Comparison of ENCODE assay signal across 8 cellular contexts in genomic region chr19:38361633-38362075, GRCh38. TPM values are rescaled to one million over a fixed set of nuclear protein-coding genes. Genes with fewer than 3 reads are reported as not detected.
DNase-seq lines count a peak whose midpoint lies in the region; ATAC-seq, FAIRE-seq and TF ChIP-seq lines count a peak whose summit lies in the region.

No MANE protein-coding gene starts in this region.

- POLR2A ChIA-PET in activated B cell treated with CpG ODN at 0.5 μM for 24 hours (lab: Charles Lee) = interaction anchor here (0.7 to 3.5 kb wide), 6 partner anchors 13 to 568 kb away, joined by 3 to 21 read pairs (median 8); partner anchors contain the start of genes CATSPERG and PSMD8

- TF ChIP-seq CTCF in CD14-positive monocyte (IDR thresholded peaks at IDR 0.05) (no peak), activated B cell treated with CpG ODN at 0.5 μM for 24 hours (IDR thresholded peaks at IDR 0.05) (no peak), keratinocyte (optimal IDR thresholded peaks at IDR 0.05 in 1 of 3, IDR thresholded peaks at IDR 0.05 in 1 of 3, conservative IDR thresholded peaks at IDR 0.05 in 1 of 3; ENCODE audit: extremely low read depth in 1 of 3, insufficient read depth in 2 of 3, low read length in 3 of 3) (peak in 1 of 3 experiments; percentile 39)

- CTCF ChIA-PET in activated B cell treated with CpG ODN at 0.5 μM for 24 hours (lab: Charles Lee) = no interaction called here

- H3K4me2 ChIP-seq in GM23248 (ENCODE audit: unreplicated experiment) (peak overlapping the region; percentile 88), keratinocyte (ENCODE audit: control insufficient read depth, extremely low read depth, insufficient read depth, low read depth, low read length) (peak overlapping the region; percentile 72)

- H4K20me1 ChIP-seq in GM23248 (ENCODE audit: insufficient read depth) (no peaks in the 10 kb centered on the region), keratinocyte (ENCODE audit: control insufficient read depth, extremely low read depth, insufficient read depth, low read length) (no peaks in the 10 kb centered on the region)

- H2AFZ ChIP-seq in GM23248 = peak overlapping the region; percentile 87
- peak overlapping the region; percentile 97 for H2AFZ ChIP-seq in keratinocyte (ENCODE audit: control insufficient read depth, low read length)

- H3K27me3 ChIP-seq in GM23248 (replicated peaks; ENCODE audit: insufficient read depth) (peaks cover 21% of the 10 kb centered on the region), keratinocyte (ENCODE audit: control insufficient read depth, extremely low read depth, insufficient read depth, low read length) (peaks cover 30% of the 10 kb centered on the region)

- peak overlapping the region; percentile 78 for H3K4me3 ChIP-seq in GM23248
- peak overlapping the region; percentile 54 to 73 (median 64) for H3K4me3 ChIP-seq in keratinocyte (ENCODE audit: control insufficient read depth in 2 of 3, extremely low read depth in 1 of 3, insufficient read depth in 2 of 3, low read depth in 1 of 3, low read length in 3 of 3)

- H3K4me3 Mint-ChIP-seq in CD14-positive monocyte = peak overlapping the region; percentile 86 to 92
- peak overlapping the region; percentile 85 for H3K4me3 Mint-ChIP-seq in activated B cell treated with CpG ODN at 0.5 μM for 24 hours

- H3K36me3 Mint-ChIP-seq in CD14-positive monocyte = peaks cover 0 to 3% of the 10 kb centered on the region in 2 donors
- H3K36me3 Mint-ChIP-seq in activated B cell treated with CpG ODN at 0.5 μM for 24 hours (ENCODE audit: low read depth) = no peaks in the 10 kb centered on the region

- peak; percentile 17 for FAIRE-seq in keratinocyte (lab: Jason Lieb, UNC)

- H3K4me1 ChIP-seq in GM23248 (ENCODE audit: insufficient read depth) = no peaks in the 10 kb centered on the region
- H3K4me1 ChIP-seq in keratinocyte (ENCODE audit: control insufficient read depth, extremely low read depth, insufficient read depth, low read length) = peaks cover 6% of the 10 kb centered on the region

- H3K9me3 ChIP-seq in GM23248 (ENCODE audit: low read depth) (no peaks in the 10 kb centered on the region), keratinocyte (ENCODE audit: control insufficient read depth, low read depth, low read length) (no peaks in the 10 kb centered on the region)

- dilution Hi-C loops in keratinocyte (cut with MboI; ENCODE audit: extremely low pct_ligation_motif_present, low sequenced_read_pairs) = no loop called here

- WGBS in GM23248 (ENCODE audit: low coverage in 1 of 2, low lambda C conversion rate in 2 of 2, missing lambda C conversion rate in 2 of 2), 2 experiments = 1 to 2% methylated on average over 29 to 37 of the region's 37 CpGs

- in situ Hi-C loops in GM23248 (cut with MboI) = no loop called here

- H3F3A ChIP-seq in GM23248 (ENCODE audit: insufficient read depth) = no peaks in the 10 kb centered on the region

- H3K9me2 ChIP-seq in GM23248 (ENCODE audit: insufficient read depth) = no peaks in the 10 kb centered on the region

- no peaks in the 10 kb centered on the region for H3K9me1 ChIP-seq in keratinocyte (ENCODE audit: control insufficient read depth, extremely low read depth, insufficient read depth, low read length)

- H3K4me1 Mint-ChIP-seq in CD14-positive monocyte = peaks cover 24% of the 10 kb centered on the region
- H3K4me1 Mint-ChIP-seq in activated B cell treated with CpG ODN at 0.5 μM for 24 hours = peaks cover 19% of the 10 kb centered on the region

- H3K79me2 ChIP-seq in GM23248 (ENCODE audit: insufficient read depth) = no peaks in the 10 kb centered on the region
- H3K79me2 ChIP-seq in keratinocyte (ENCODE audit: control insufficient read depth, insufficient read depth, low read length) = no peaks in the 10 kb centered on the region

- ATAC-seq in activated B cell treated with CpG ODN at 0.5 μM for 24 hours (ENCODE audit: low read depth) (peak; percentile 76), GM19455 (IDR thresholded peaks at IDR 0.05; ENCODE audit: unreplicated experiment) (no peak)

- peaks cover 36 to 55% (median 42%) of the 10 kb centered on the region in 3 donors for H3K27me3 Mint-ChIP-seq in CD14-positive monocyte (ENCODE audit: low read depth in 3 of 3)
- peaks cover 7% of the 10 kb centered on the region for H3K27me3 Mint-ChIP-seq in activated B cell treated with CpG ODN at 0.5 μM for 24 hours

- peak; percentile 57 for DNase-seq in CD14-positive monocyte (ENCODE audit: low spot score)
- DNase-seq in GM23248 = peak; percentile 87
- peak; percentile 90 for DNase-seq in NCI-H2171 (lab: John Stamatoyannopoulos, UW)
- no peak for DNase-seq in activated B cell treated with CpG ODN at 0.5 μM for 24 hours
- DNase-seq in central memory CD4-positive, alpha-beta T cell = peak; percentile 39
- DNase-seq in keratinocyte (ENCODE audit: low read depth, low spot score) = peak; percentile 41
- DNase-seq in stimulated activated CD4-positive, alpha-beta T cell treated with anti-CD3 and anti-CD28 coated beads, Interleukin-12 subunit alpha, Interleukin-12 subunit beta, amount 100 ng/mL, for 24 hours (ENCODE audit: low read depth in 2 of 2) = peak; percentile 26 to 73

- H3K27ac Mint-ChIP-seq in CD14-positive monocyte (peak overlapping the region in 3 of 7 donors; percentile 43 to 71 (median 53)), activated B cell treated with CpG ODN at 0.5 μM for 24 hours (no peak overlapping the region)

- intact Hi-C loops in CD14-positive monocyte (cut with micrococcal nuclease) = no loop called here
- intact Hi-C loops in activated B cell treated with CpG ODN at 0.5 μM for 24 hours (cut with micrococcal nuclease) = loop anchor here (1.0 kb wide), 2 partner anchors 13 to 24 kb away; partner anchors contain the start of gene PSMD8

- H3K36me3 ChIP-seq in GM23248 (ENCODE audit: low read depth) (no peaks in the 10 kb centered on the region), keratinocyte (ENCODE audit: control insufficient read depth in 2 of 2, extremely low read depth in 1 of 2, insufficient read depth in 2 of 2, low read length in 2 of 2) (no peaks in the 10 kb centered on the region)

- no peak overlapping the region for H3K27ac ChIP-seq in GM23248
- H3K27ac ChIP-seq in keratinocyte (ENCODE audit: control insufficient read depth, insufficient read depth, low read length) = no peak overlapping the region

- H3K9me3 Mint-ChIP-seq in CD14-positive monocyte (peaks cover 0 to 13% (median 7%) of the 10 kb centered on the region in 7 donors), activated B cell treated with CpG ODN at 0.5 μM for 24 hours (no peaks in the 10 kb centered on the region)

- H3K9ac ChIP-seq in GM23248 = no peak overlapping the region
- no peak overlapping the region for H3K9ac ChIP-seq in keratinocyte (ENCODE audit: control insufficient read depth, extremely low read depth, insufficient read depth, low read length)

RNA-seq across cellular contexts. Expression of gene PSMD8, which starts 12.7 kb away (rescaled TPM):
- polyA plus RNA-seq in CD14-positive monocyte = 100 to 1,000 TPM; 179 to 207 TPM
- total RNA-seq in GM23248 (2014; rRNA removed; shearing (Covaris generic)) = 231 and 331 TPM in 2 replicates
- polyA plus RNA-seq in GM23248 (2016; fragmentation: Nextera tagmentation; extraction: Ambion mirVana) = 292 and 305 TPM in 2 replicates
- total RNA-seq in activated B cell treated with CpG ODN at 0.5 μM for 24 hours = 134 and 138 TPM in 2 replicates
- 346 to 528 TPM (median 350 TPM) in 3 replicates for polyA plus RNA-seq in keratinocyte
- 76.8 TPM for polyA plus RNA-seq in keratinocyte (2011; ENCODE audit: low read depth)
- 357 and 365 TPM in 2 replicates for polyA plus RNA-seq in keratinocyte (2011; cell fraction: cytosol; rRNA removed)
- polyA plus RNA-seq in keratinocyte (2011; cell fraction: nucleus; rRNA removed) = 215 and 228 TPM in 2 replicates
- polyA plus RNA-seq in keratinocyte (2012; ENCODE audit: low replicate concordance) = 250 and 304 TPM in 2 replicates
- 251 to 377 TPM (median 251 TPM) in 3 replicates for polyA minus RNA-seq in keratinocyte
- polyA minus RNA-seq in keratinocyte (2011; cell fraction: cytosol; rRNA and poly(A)+ RNA removed) = 190 TPM
- polyA minus RNA-seq in keratinocyte (2011; cell fraction: nucleus; rRNA and poly(A)+ RNA removed) = 80.1 and 90.7 TPM in 2 replicates

RNA-seq across cellular contexts. Expression of gene CATSPERG, which starts 26.0 kb away (rescaled TPM):
- polyA plus RNA-seq in CD14-positive monocyte (1 to 10 TPM; 3.9 to 4.6 TPM), GM23248 (2016; fragmentation: Nextera tagmentation; extraction: Ambion mirVana) (0.53 and 1.1 TPM in 2 replicates), keratinocyte (0.21 to 0.73 TPM (median 0.35 TPM) in 3 replicates)
- 0.63 TPM in 1 of 2 replicates, not detected in the other for total RNA-seq in GM23248 (2014; rRNA removed; shearing (Covaris generic))
- total RNA-seq in activated B cell treated with CpG ODN at 0.5 μM for 24 hours = 11.8 and 22.8 TPM in 2 replicates
- 2.3 TPM for polyA plus RNA-seq in keratinocyte (2011; ENCODE audit: low read depth)
- polyA plus RNA-seq in keratinocyte (2011; cell fraction: cytosol; rRNA removed) = 0.28 TPM in 1 of 2 replicates, not detected in the other
- 1.5 and 3.3 TPM in 2 replicates for polyA plus RNA-seq in keratinocyte (2011; cell fraction: nucleus; rRNA removed)
- polyA plus RNA-seq in keratinocyte (2012; ENCODE audit: low replicate concordance) = 0.28 and 2.7 TPM in 2 replicates
- polyA minus RNA-seq in keratinocyte = 1.2 to 1.5 TPM in 2 of 3 replicates, not detected in the other
- polyA minus RNA-seq in keratinocyte (2011; cell fraction: cytosol; rRNA and poly(A)+ RNA removed) = 3.5 TPM
- 1.7 and 2.1 TPM in 2 replicates for polyA minus RNA-seq in keratinocyte (2011; cell fraction: nucleus; rRNA and poly(A)+ RNA removed)

RNA-seq across cellular contexts. Expression of gene GGN, which starts 26.2 kb away (rescaled TPM):
- polyA plus RNA-seq in CD14-positive monocyte = under 1 TPM in 1 of 2 donors, not detected in 1; 0.12 TPM
- 1.1 and 1.8 TPM in 2 replicates for total RNA-seq in GM23248 (2014; rRNA removed; shearing (Covaris generic))
- 1.4 and 2.0 TPM in 2 replicates for polyA plus RNA-seq in GM23248 (2016; fragmentation: Nextera tagmentation; extraction: Ambion mirVana)
- total RNA-seq in activated B cell treated with CpG ODN at 0.5 μM for 24 hours = 0.22 and 1.2 TPM in 2 replicates
- 0.07 to 0.22 TPM in 2 of 3 replicates, not detected in the other for polyA plus RNA-seq in keratinocyte
- not detected for polyA plus RNA-seq in keratinocyte (2011; ENCODE audit: low read depth)
- polyA plus RNA-seq in keratinocyte (2011; cell fraction: cytosol; rRNA removed) = 0.02 and 0.45 TPM in 2 replicates
- 0.10 and 0.19 TPM in 2 replicates for polyA plus RNA-seq in keratinocyte (2011; cell fraction: nucleus; rRNA removed)
- 0.74 and 1.1 TPM in 2 replicates for polyA plus RNA-seq in keratinocyte (2012; ENCODE audit: low replicate concordance)
- not detected in 3 replicates for polyA minus RNA-seq in keratinocyte
- not detected for polyA minus RNA-seq in keratinocyte (2011; cell fraction: cytosol; rRNA and poly(A)+ RNA removed)
- not detected in 2 replicates for polyA minus RNA-seq in keratinocyte (2011; cell fraction: nucleus; rRNA and poly(A)+ RNA removed)

RNA-seq across cellular contexts. Expression of gene SPRED3, which starts 26.8 kb away (rescaled TPM):
- not detected for polyA plus RNA-seq in CD14-positive monocyte
- 2.1 and 7.7 TPM in 2 replicates for total RNA-seq in GM23248 (2014; rRNA removed; shearing (Covaris generic))
- 1.8 and 1.9 TPM in 2 replicates for polyA plus RNA-seq in GM23248 (2016; fragmentation: Nextera tagmentation; extraction: Ambion mirVana)
- 0.44 and 2.4 TPM in 2 replicates for total RNA-seq in activated B cell treated with CpG ODN at 0.5 μM for 24 hours
- polyA plus RNA-seq in keratinocyte = 2.0 to 2.6 TPM (median 2.1 TPM) in 3 replicates
- polyA plus RNA-seq in keratinocyte (2011; ENCODE audit: low read depth) = 0.29 TPM
- polyA plus RNA-seq in keratinocyte (2011; cell fraction: cytosol; rRNA removed) = 2.2 and 2.4 TPM in 2 replicates
- 9.5 and 11.3 TPM in 2 replicates for polyA plus RNA-seq in keratinocyte (2011; cell fraction: nucleus; rRNA removed)
- 1.7 and 3.0 TPM in 2 replicates for polyA plus RNA-seq in keratinocyte (2012; ENCODE audit: low replicate concordance)
- 1.4 to 6.3 TPM (median 2.3 TPM) in 3 replicates for polyA minus RNA-seq in keratinocyte
- polyA minus RNA-seq in keratinocyte (2011; cell fraction: cytosol; rRNA and poly(A)+ RNA removed) = 3.1 TPM
- 3.4 and 3.7 TPM in 2 replicates for polyA minus RNA-seq in keratinocyte (2011; cell fraction: nucleus; rRNA and poly(A)+ RNA removed)

RNA-seq across cellular contexts. Expression of gene FAM98C, which starts 41.2 kb away (rescaled TPM):
- polyA plus RNA-seq in CD14-positive monocyte = 10 to 100 TPM in 1 of 2 donors, 1 to 10 TPM in 1; 8.5 to 12.6 TPM
- total RNA-seq in GM23248 (2014; rRNA removed; shearing (Covaris generic)) = 18.1 and 27.3 TPM in 2 replicates
- polyA plus RNA-seq in GM23248 (2016; fragmentation: Nextera tagmentation; extraction: Ambion mirVana) = 13.8 and 16.5 TPM in 2 replicates
- 38.3 and 40.0 TPM in 2 replicates for total RNA-seq in activated B cell treated with CpG ODN at 0.5 μM for 24 hours
- 4.5 to 9.5 TPM (median 5.8 TPM) in 3 replicates for polyA plus RNA-seq in keratinocyte
- polyA plus RNA-seq in keratinocyte (2011; ENCODE audit: low read depth) = 2.0 TPM
- 2.7 and 8.1 TPM in 2 replicates for polyA plus RNA-seq in keratinocyte (2011; cell fraction: cytosol; rRNA removed)
- 9.7 and 12.4 TPM in 2 replicates for polyA plus RNA-seq in keratinocyte (2011; cell fraction: nucleus; rRNA removed)
- 8.2 and 10.2 TPM in 2 replicates for polyA plus RNA-seq in keratinocyte (2012; ENCODE audit: low replicate concordance)
- 2.3 to 6.9 TPM (median 4.2 TPM) in 3 replicates for polyA minus RNA-seq in keratinocyte
- 9.0 TPM for polyA minus RNA-seq in keratinocyte (2011; cell fraction: cytosol; rRNA and poly(A)+ RNA removed)
- polyA minus RNA-seq in keratinocyte (2011; cell fraction: nucleus; rRNA and poly(A)+ RNA removed) = 1.5 and 3.4 TPM in 2 replicates
